ENCODE assay signal across 18 cellular contexts in the genomic region with DNA sequence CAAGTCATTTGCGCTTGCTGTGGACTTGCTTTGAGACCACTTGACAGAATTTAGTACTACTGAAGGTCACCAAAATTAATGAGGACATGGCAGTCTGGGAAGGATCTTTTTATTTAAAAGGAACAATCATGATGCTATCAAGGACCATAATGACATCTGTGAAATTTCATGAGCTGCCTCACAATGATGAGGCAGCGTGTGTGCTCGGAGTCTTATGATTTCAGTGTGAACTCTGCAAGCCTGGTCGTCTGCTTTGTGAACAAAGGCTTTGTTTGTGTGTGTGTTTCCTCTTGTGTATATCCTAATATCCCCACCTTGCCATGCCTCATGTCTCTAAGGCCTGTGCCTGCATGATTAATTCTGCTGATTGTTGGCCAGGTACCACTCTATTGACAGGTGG.
"Had no signal": no experiment of that assay in that cellular context is flagged by ENCODE, and none has a peak within 500 bp of the region (broad histone marks: within the 10 kb centered on the region; RNA-seq: fewer than 3 reads in every experiment).

No MANE protein-coding gene starts in this region.

- H3K9me3 ChIP-seq: ascending aorta, right atrium auricular region, tibial nerve had no signal

- DNase-seq: activated CD4-positive, alpha-beta T cell treated with anti-CD3 and anti-CD28 coated beads for 1 hour; activated CD4-positive, alpha-beta T cell treated with anti-CD3 and anti-CD28 coated beads, Interleukin-2, amount 50 U/mL, for 4 hours; activated gamma-delta T cell; effector memory CD8-positive, alpha-beta T cell; foreskin fibroblast; glutamatergic neuron; nephron progenitor cell; occipital lobe; stimulated activated CD4-positive, alpha-beta T cell treated with anti-CD3 and anti-CD28 coated beads, Interleukin-12 subunit alpha, Interleukin-12 subunit beta, amount 100 ng/mL, for 4 hours; stimulated activated CD4-positive, alpha-beta T cell treated with anti-CD3 and anti-CD28 coated beads, Interleukin-1b, Interleukin-23, amount 100 ng/mL, for 48 hours; stimulated activated naive CD4-positive, alpha-beta T cell treated with Interleukin-2 at 50 U/mL for 16 hours; T-helper 2 cell had no signal

- ATAC-seq: effector memory CD8-positive, alpha-beta T cell; left lobe of liver had no signal

- H3K27ac ChIP-seq: ascending aorta, epithelial cell of prostate, right atrium auricular region, VCaP had no signal

- H3K27me3 ChIP-seq: ascending aorta, right atrium auricular region, tibial nerve had no signal

- H3K4me3 ChIP-seq: ascending aorta, right atrium auricular region, tibial nerve had no signal

- H3K4me1 ChIP-seq: ascending aorta, right atrium auricular region had no signal
